ENCODE assay signal across 8 cellular contexts in genomic region chr17:17590883-17591407, GRCh38. TPM values are rescaled to one million over a fixed set of nuclear protein-coding genes. Genes with fewer than 3 reads are reported as not detected.
A peak's percentile ranks its signal among the peaks of the same experiment; 100 is the strongest.
DNase-seq lines count a peak whose midpoint lies in the region; ATAC-seq, FAIRE-seq and TF ChIP-seq lines count a peak whose summit lies in the region.

No MANE protein-coding gene starts in this region.

- H3K27ac ChIP-seq in right atrium auricular region (peak overlapping the region; percentile 86 to 88), HepG2 (ENCODE audit: extremely low read length, insufficient read depth, low read length) (peak overlapping the region; percentile 89), tibial nerve (peak overlapping the region; percentile 70 to 85 (median 78))

- TF ChIP-seq CTCF in right atrium auricular region (IDR thresholded peaks at IDR 0.05) (no peak), HepG2 (CRISPR knock-in tag; IDR thresholded peaks at IDR 0.05) (no peak), tibial nerve (IDR thresholded peaks at IDR 0.05) (no peak)

- FAIRE-seq in HepG2 (lab: Jason Lieb, UNC) = no peak

- peak overlapping the region; percentile 85 to 90 for H3K27ac Mint-ChIP-seq in activated naive CD4-positive, alpha-beta T cell treated with anti-CD3 and anti-CD28 coated beads, Interleukin-2, amount 50 U/mL, for 72 hours

- H3K4me1 ChIP-seq in right atrium auricular region (peaks cover 0 to 21% of the 10 kb centered on the region in 2 donors), HepG2 (ENCODE audit: insufficient read depth, low read length) (peaks cover 26% of the 10 kb centered on the region), tibial nerve (peaks cover 0 to 59% (median 17%) of the 10 kb centered on the region in 4 donors)

- H3K36me3 ChIP-seq in right atrium auricular region (no peaks in the 10 kb centered on the region), HepG2 (replicated peaks in 1 of 2; ENCODE audit: control insufficient read depth in 1 of 2, insufficient read depth in 2 of 2, low read length in 2 of 2) (no peaks in the 10 kb centered on the region), tibial nerve (no peaks in the 10 kb centered on the region)

- DNase-seq in right atrium auricular region (ENCODE audit: low spot score) = no peak
- no peak for DNase-seq in cardiac septum (ENCODE audit: low spot score)
- no peak for DNase-seq in activated naive CD4-positive, alpha-beta T cell treated with anti-CD3 and anti-CD28 coated beads, Interleukin-2, amount 50 U/mL, for 72 hours (ENCODE audit: low spot score in 2 of 2)
- DNase-seq in HepG2 (ENCODE audit: low spot score) = no peak
- DNase-seq in tibial nerve (ENCODE audit: low spot score in 2 of 2) = no peak
- no peak for DNase-seq in HCEC 1CT
- DNase-seq in NCI-H2227 treated with DMSO at 0.1 percent for 48 hours (lab: John Stamatoyannopoulos, UW) = no peak
- no peak for DNase-seq in activated CD4-positive, CD25-positive, alpha-beta regulatory T cell (lab: John Stamatoyannopoulos, UW)

- H3K4me3 ChIP-seq in right atrium auricular region (peak overlapping the region; percentile 79 to 86), HepG2 (replicated peaks in 1 of 3; ENCODE audit: insufficient read depth in 1 of 3, low read depth in 2 of 3, low read length in 3 of 3) (peak overlapping the region; percentile 69 to 94 (median 94)), tibial nerve (peak overlapping the region; percentile 47 to 80 (median 80))

- peak overlapping the region; percentile 95 for H3K4me2 ChIP-seq in HepG2 (ENCODE audit: low read depth, low read length)

- H3K9me3 ChIP-seq in right atrium auricular region = no peaks in the 10 kb centered on the region
- no peaks in the 10 kb centered on the region for H3K9me3 ChIP-seq in HepG2 (ENCODE audit: low read length)
- no peaks in the 10 kb centered on the region for H3K9me3 ChIP-seq in tibial nerve

- H2AFZ ChIP-seq in HepG2 (ENCODE audit: low read length) = no peak overlapping the region

- peak in 1 of 2 experiments; percentile 60; a peak in 2 of 4 replicates for TF ChIP-seq POLR2A in HepG2 (IDR thresholded peaks at IDR 0.05; ENCODE audit: insufficient read depth in 1 of 2, low read depth in 2 of 2, low read length in 2 of 2)
- peak in 1 of 2 donors; percentile 24 for TF ChIP-seq POLR2A in tibial nerve (IDR thresholded peaks at IDR 0.05)

- CTCF ChIA-PET in HepG2 (lab: Yijun Ruan, JAX; ENCODE audit: low intra/inter-chr PET ratio, low total read pairs) = no interaction called here

- 2% methylated on average over 21 of the region's 28 CpGs for WGBS in HepG2 (ENCODE audit: low lambda C conversion rate)
- 0 to 1% methylated on average over 18 to 28 of the region's 28 CpGs for whole genome bisulfite sequencing in tibial nerve, 2 donors

- in situ Hi-C loops in HepG2 (cut with HindIII; ENCODE audit: extremely low pct_ligation_motif_present, low pct_unique_long_range_greater_than_20kb) = no loop called here

- peaks cover 13% of the 10 kb centered on the region for H3K79me2 ChIP-seq in HepG2 (ENCODE audit: insufficient read depth, low read length)

- intact Hi-C loops in cardiac septum (cut with DNase I) = no loop called here
- intact Hi-C loops in HepG2 (cut with micrococcal nuclease; ENCODE audit: unreplicated experiment) = loop anchor here (1.0 kb wide), 1 partner anchor 9 kb away; no protein-coding TSS in a partner anchor

- H3K9ac ChIP-seq in HepG2 (ENCODE audit: insufficient read depth, low read depth, low read length) = peak overlapping the region; percentile 76

- no peak for TF ChIP-seq RAD21 in HepG2 (CRISPR knock-in tag; IDR thresholded peaks at IDR 0.05)

- ATAC-seq in activated naive CD4-positive, alpha-beta T cell treated with anti-CD3 and anti-CD28 coated beads, Interleukin-2, amount 50 U/mL, for 72 hours = no peak
- peak; percentile 21 for ATAC-seq in HepG2

- TF ChIP-seq EP300 in HepG2 (IDR thresholded peaks at IDR 0.05; ENCODE audit: low read depth in 2 of 2, low read length in 2 of 2) = no peak
- no peak for TF ChIP-seq EP300 in HepG2 (CRISPR knock-in tag; IDR thresholded peaks at IDR 0.05; ENCODE audit: borderline replicate concordance)
- TF ChIP-seq EP300 in tibial nerve (IDR thresholded peaks at IDR 0.05) = no peak

- H4K20me1 ChIP-seq in HepG2 (ENCODE audit: insufficient read depth, low read length) = no peaks in the 10 kb centered on the region

- POLR2A ChIA-PET in HepG2 (lab: Yijun Ruan, JAX) = interaction anchor here (0.9 to 4.3 kb wide), 15 partner anchors 9 to 246 kb away, joined by 3 to 49 read pairs (median 4); partner anchors contain the start of genes RASD1 and SREBF1

- TSS peak; percentile 59 for BruUV-seq in HepG2 (replicated peaks; lab: Mats Ljungman, UMichigan)

- H3K36me3 Mint-ChIP-seq in activated naive CD4-positive, alpha-beta T cell treated with anti-CD3 and anti-CD28 coated beads, Interleukin-2, amount 50 U/mL, for 72 hours = peaks cover 0 to 5% of the 10 kb centered on the region in 2 donors

- H3K9me3 Mint-ChIP-seq in activated naive CD4-positive, alpha-beta T cell treated with anti-CD3 and anti-CD28 coated beads, Interleukin-2, amount 50 U/mL, for 72 hours = no peaks in the 10 kb centered on the region

- H3K27me3 ChIP-seq in right atrium auricular region (no peaks in the 10 kb centered on the region), HepG2 (ENCODE audit: control insufficient read depth in 1 of 2, insufficient read depth in 2 of 2, low read length in 2 of 2) (no peaks in the 10 kb centered on the region; a peak in 1 of 5 replicates), tibial nerve (no peaks in the 10 kb centered on the region)

TF ChIP-seq in HepG2, 621 proteins besides CTCF, POLR2A, EP300 and RAD21 (continues in another document):
- TF ChIP-seq RBAK (CRISPR knock-in tag; IDR thresholded peaks at IDR 0.05) (no peak), ATAD3A (CRISPR knock-in tag; IDR thresholded peaks at IDR 0.05) (no peak), ZFP82 (CRISPR knock-in tag; IDR thresholded peaks at IDR 0.05; ENCODE audit: borderline replicate concordance) (no peak), ZNF597 (CRISPR knock-in tag; IDR thresholded peaks at IDR 0.05) (no peak), PAX8 (CRISPR knock-in tag; IDR thresholded peaks at IDR 0.05; ENCODE audit: borderline replicate concordance) (no peak), SAP130 (CRISPR knock-in tag; IDR thresholded peaks at IDR 0.05; ENCODE audit: low read depth) (no peak; the same call in 1 of the 2 replicates), KLF11 (CRISPR knock-in tag; IDR thresholded peaks at IDR 0.05) (no peak)
- TF ChIP-seq, protein P1, sequence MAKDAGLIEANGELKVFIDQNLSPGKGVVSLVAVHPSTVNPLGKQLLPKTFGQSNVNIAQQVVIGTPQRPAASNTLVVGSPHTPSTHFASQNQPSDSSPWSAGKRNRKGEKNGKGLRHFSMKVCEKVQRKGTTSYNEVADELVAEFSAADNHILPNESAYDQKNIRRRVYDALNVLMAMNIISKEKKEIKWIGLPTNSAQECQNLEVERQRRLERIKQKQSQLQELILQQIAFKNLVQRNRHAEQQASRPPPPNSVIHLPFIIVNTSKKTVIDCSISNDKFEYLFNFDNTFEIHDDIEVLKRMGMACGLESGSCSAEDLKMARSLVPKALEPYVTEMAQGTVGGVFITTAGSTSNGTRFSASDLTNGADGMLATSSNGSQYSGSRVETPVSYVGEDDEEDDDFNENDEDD (CRISPR knock-in tag; IDR thresholded peaks at IDR 0.05; ENCODE audit: borderline replicate concordance) = no peak

RNA-seq across cellular contexts. Expression of gene PEMT, which starts 0.6 kb away (rescaled TPM):
- 10 to 100 TPM; 27.8 to 37.7 TPM for total RNA-seq in right atrium auricular region
- total RNA-seq in cardiac septum = 16.8 TPM
- 10 to 100 TPM in 1 of 2 donors, 1 to 10 TPM in 1; 6.3 to 27.5 TPM for total RNA-seq in activated naive CD4-positive, alpha-beta T cell treated with anti-CD3 and anti-CD28 coated beads, Interleukin-2, amount 50 U/mL, for 72 hours
- total RNA-seq in HepG2 (2016; rRNA removed; fragmentation: Illumina TruSeq; extraction: Trizol) = 16.4 and 31.7 TPM in 2 replicates
- 38.2 and 45.8 TPM in 2 replicates for total RNA-seq in HepG2 (2016; cell fraction: cytosol; rRNA removed; fragmentation: Illumina TruSeq; extraction: Trizol; ENCODE audit: low read depth)
- 16.3 and 32.5 TPM in 2 replicates for total RNA-seq in HepG2 (2016; cell fraction: insoluble cytoplasmic fraction; rRNA removed; fragmentation: Illumina TruSeq; extraction: Trizol)
- total RNA-seq in HepG2 (2016; cell fraction: membrane; rRNA removed; fragmentation: Illumina TruSeq; extraction: Trizol) = 31.0 and 42.8 TPM in 2 replicates
- total RNA-seq in HepG2 (2016; cell fraction: nucleus; rRNA removed; fragmentation: Illumina TruSeq; extraction: Trizol) = 15.8 and 21.7 TPM in 2 replicates
- polyA plus RNA-seq in HepG2 (2011; rRNA removed) = 43.6 and 61.4 TPM in 2 replicates
- 54.3 and 73.8 TPM in 2 replicates for polyA plus RNA-seq in HepG2 (2011; cell fraction: cytosol; rRNA removed)
- 36.9 and 41.0 TPM in 2 replicates for polyA plus RNA-seq in HepG2 (2011; cell fraction: nucleus; rRNA removed)
- 38.0 and 42.3 TPM in 2 replicates for polyA plus RNA-seq in HepG2 (2012)
- 46.1 and 58.0 TPM in 2 replicates for polyA plus RNA-seq in HepG2 (2016; cell fraction: cytosol; fragmentation: Illumina TruSeq; extraction: Trizol; ENCODE audit: low read depth)
- polyA plus RNA-seq in HepG2 (2016; cell fraction: insoluble cytoplasmic fraction; fragmentation: Illumina TruSeq; extraction: Trizol; ENCODE audit: low read depth) = 24.1 and 25.5 TPM in 2 replicates
- 38.1 and 45.2 TPM in 2 replicates for polyA plus RNA-seq in HepG2 (2016; cell fraction: membrane; fragmentation: Illumina TruSeq; extraction: Trizol; ENCODE audit: low read depth)
- 39.8 and 40.0 TPM in 2 replicates for polyA plus RNA-seq in HepG2 (2016; cell fraction: nucleus; fragmentation: Illumina TruSeq; extraction: Trizol; ENCODE audit: insufficient read depth, low read depth)
- 51.2 and 54.0 TPM in 2 replicates for polyA minus RNA-seq in HepG2 (2011; rRNA and poly(A)+ RNA removed; ENCODE audit: low replicate concordance)
- 20.3 and 22.0 TPM in 2 replicates for polyA minus RNA-seq in HepG2 (2011; cell fraction: cytosol; rRNA and poly(A)+ RNA removed)
- polyA minus RNA-seq in HepG2 (2011; cell fraction: nucleus; rRNA and poly(A)+ RNA removed) = 6.6 and 8.5 TPM in 2 replicates
- total RNA-seq in tibial nerve = 10 to 100 TPM; 29.5 to 80.8 (median 58.8) TPM
